14 cellular contexts compared by ENCODE assay signal in genomic region chr2:85580206-85580605, GRCh38. TPM values are rescaled to one million over a fixed set of nuclear protein-coding genes. Genes with fewer than 3 reads are reported as not detected.
A peak's percentile ranks its signal among the peaks of the same experiment; 100 is the strongest.
DNase-seq lines count a peak whose midpoint lies in the region; ATAC-seq and TF ChIP-seq lines count a peak whose summit lies in the region.
"Had no signal": no experiment of that assay in that cellular context is flagged by ENCODE, and none has a peak within 500 bp of the region (broad histone marks: within the 10 kb centered on the region; RNA-seq: fewer than 3 reads in every experiment).

No MANE protein-coding gene starts in this region.

- H3K9me3 Mint-ChIP-seq in activated T-helper 17 cell treated with anti-CD3 and anti-CD28 coated beads, Interleukin-2, amount 50 U/mL, for 72 hours: no peaks in the 10 kb centered on the region
- H3K9me3 Mint-ChIP-seq in naive B cell: no peaks in the 10 kb centered on the region
- H3K9me3 Mint-ChIP-seq in type B pancreatic cell: no peaks in the 10 kb centered on the region
- H3K9me3 Mint-ChIP-seq: activated CD4-positive, alpha-beta memory T cell treated with anti-CD3 and anti-CD28 coated beads for 36 hours; H9 had no signal

- peaks cover 49% of the 10 kb centered on the region for H3K36me3 Mint-ChIP-seq in activated T-helper 17 cell treated with anti-CD3 and anti-CD28 coated beads, Interleukin-2, amount 50 U/mL, for 72 hours (ENCODE audit: low read depth)
- H3K36me3 Mint-ChIP-seq in naive B cell (peaks cover 12 to 13% of the 10 kb centered on the region in 2 donors), type B pancreatic cell (no peaks in the 10 kb centered on the region)

- DNase-seq in left cardiac atrium: peak; percentile 10
- no peak for DNase-seq in Right ventricle myocardium superior
- DNase-seq in naive B cell: no peak
- no peak for DNase-seq in type B pancreatic cell (ENCODE audit: extremely low spot score, unreplicated experiment)
- DNase-seq in G401 (ENCODE audit: low spot score): no peak
- DNase-seq in NCI-H1105 treated with DMSO at 0.1 percent for 48 hours (lab: John Stamatoyannopoulos, UW): no peak
- DNase-seq: activated CD4-positive, alpha-beta memory T cell treated with anti-CD3 and anti-CD28 coated beads for 36 hours; activated naive CD4-positive, alpha-beta T cell; DMS153; H9; NCI-H2107; SHP77 had no signal

- no peaks in the 10 kb centered on the region for H3K27me3 Mint-ChIP-seq in activated T-helper 17 cell treated with anti-CD3 and anti-CD28 coated beads, Interleukin-2, amount 50 U/mL, for 72 hours
- H3K27me3 Mint-ChIP-seq in naive B cell: no peaks in the 10 kb centered on the region
- H3K27me3 Mint-ChIP-seq in type B pancreatic cell: no peaks in the 10 kb centered on the region
- H3K27me3 Mint-ChIP-seq: activated CD4-positive, alpha-beta memory T cell treated with anti-CD3 and anti-CD28 coated beads for 36 hours had no signal

- no peak overlapping the region for H3K27ac Mint-ChIP-seq in activated T-helper 17 cell treated with anti-CD3 and anti-CD28 coated beads, Interleukin-2, amount 50 U/mL, for 72 hours
- H3K27ac Mint-ChIP-seq in naive B cell (peak overlapping the region in 1 of 6 donors; percentile 76), type B pancreatic cell (peak overlapping the region; percentile 98)
- H3K27ac Mint-ChIP-seq: activated CD4-positive, alpha-beta memory T cell treated with anti-CD3 and anti-CD28 coated beads for 36 hours; H9 had no signal

- peaks cover 27% of the 10 kb centered on the region for H3K4me1 Mint-ChIP-seq in activated T-helper 17 cell treated with anti-CD3 and anti-CD28 coated beads, Interleukin-2, amount 50 U/mL, for 72 hours
- H3K4me1 Mint-ChIP-seq in naive B cell (peaks cover 42 to 63% (median 53%) of the 10 kb centered on the region in 3 donors), type B pancreatic cell (ENCODE audit: unreplicated experiment) (peaks cover 37% of the 10 kb centered on the region)

- in situ Hi-C loops in G401 (cut with HindIII; ENCODE audit: low sequenced_read_pairs): no loop called here

- no peak for TF ChIP-seq CTCF in type B pancreatic cell (conservative IDR thresholded peaks at IDR 0.05)

- ATAC-seq in left cardiac atrium: no peak
- ATAC-seq in Right ventricle myocardium superior (ENCODE audit: poor library complexity): no peak
- no peak for ATAC-seq in activated T-helper 17 cell treated with anti-CD3 and anti-CD28 coated beads, Interleukin-2, amount 50 U/mL, for 72 hours (replicated peaks)
- ATAC-seq in naive B cell (ENCODE audit: low read depth in 2 of 2): no peak
- no peak for ATAC-seq in HG02798 (IDR thresholded peaks at IDR 0.05; ENCODE audit: poor library complexity, unreplicated experiment)

- H3K4me3 Mint-ChIP-seq in activated T-helper 17 cell treated with anti-CD3 and anti-CD28 coated beads, Interleukin-2, amount 50 U/mL, for 72 hours: peak overlapping the region; percentile 99
- peak overlapping the region in 7 of 8 donors; percentile 47 to 94 (median 82) for H3K4me3 Mint-ChIP-seq in naive B cell
- peak overlapping the region; percentile 41 for H3K4me3 Mint-ChIP-seq in type B pancreatic cell
- H3K4me3 Mint-ChIP-seq: activated CD4-positive, alpha-beta memory T cell treated with anti-CD3 and anti-CD28 coated beads for 36 hours; H9 had no signal

- intact Hi-C loops in left cardiac atrium (cut with DNase I) (no loop called here), Right ventricle myocardium superior (cut with DNase I) (no loop called here)

RNA-seq across cellular contexts. Expression of gene VAMP8, which starts 2.8 kb away (rescaled TPM):
- total RNA-seq in left cardiac atrium (10 to 100 TPM; 30.3 to 54.8 TPM), Right ventricle myocardium superior (16.9 TPM), type B pancreatic cell (ENCODE audit: low replicate concordance) (62.8 and 157 TPM in 2 replicates)
- total RNA-seq in activated T-helper 17 cell treated with anti-CD3 and anti-CD28 coated beads, Interleukin-2, amount 50 U/mL, for 72 hours: 100 to 1,000 TPM; 103 to 124 TPM
- 100 to 1,000 TPM; 262 to 339 (median 305) TPM for polyA plus RNA-seq in naive B cell (ENCODE audit: low read depth in 6 of 6)
- 69.9 and 73.2 TPM in 2 replicates for total RNA-seq in G401 (2014; rRNA removed; shearing (Covaris generic))

RNA-seq across cellular contexts. Expression of gene VAMP5, which starts 4.0 kb away (rescaled TPM):
- 10 to 100 TPM; 84.7 to 91.4 TPM for total RNA-seq in left cardiac atrium
- total RNA-seq in Right ventricle myocardium superior: 56.3 TPM
- 10 to 100 TPM; 36.8 to 51.2 TPM for total RNA-seq in activated T-helper 17 cell treated with anti-CD3 and anti-CD28 coated beads, Interleukin-2, amount 50 U/mL, for 72 hours
- 10 to 100 TPM; 33.3 to 68.5 (median 49.9) TPM for polyA plus RNA-seq in naive B cell (ENCODE audit: low read depth in 6 of 6)
- 3.4 and 4.4 TPM in 2 replicates for total RNA-seq in type B pancreatic cell (ENCODE audit: low replicate concordance)
- 0.85 and 1.9 TPM in 2 replicates for total RNA-seq in G401 (2014; rRNA removed; shearing (Covaris generic))

RNA-seq across cellular contexts. Expression of gene RNF181, which starts 15.3 kb away (rescaled TPM):
- 10 to 100 TPM; 86.5 to 97.1 TPM for total RNA-seq in left cardiac atrium
- total RNA-seq in Right ventricle myocardium superior: 74.5 TPM
- total RNA-seq in activated T-helper 17 cell treated with anti-CD3 and anti-CD28 coated beads, Interleukin-2, amount 50 U/mL, for 72 hours: 100 to 1,000 TPM; 116 to 156 TPM
- 100 to 1,000 TPM; 152 to 207 (median 187) TPM for polyA plus RNA-seq in naive B cell (ENCODE audit: low read depth in 6 of 6)
- total RNA-seq in type B pancreatic cell (ENCODE audit: low replicate concordance): 70.2 and 78.8 TPM in 2 replicates
- 130 and 155 TPM in 2 replicates for total RNA-seq in G401 (2014; rRNA removed; shearing (Covaris generic))

RNA-seq across cellular contexts. Expression of gene GGCX, which starts 18.9 kb away (rescaled TPM):
- total RNA-seq in left cardiac atrium: 10 to 100 TPM; 34.0 to 37.3 TPM
- total RNA-seq in Right ventricle myocardium superior: 25.1 TPM
- 10 to 100 TPM; 21.3 to 21.7 TPM for total RNA-seq in activated T-helper 17 cell treated with anti-CD3 and anti-CD28 coated beads, Interleukin-2, amount 50 U/mL, for 72 hours
- 10 to 100 TPM; 12.1 to 22.2 (median 16.2) TPM for polyA plus RNA-seq in naive B cell (ENCODE audit: low read depth in 6 of 6)
- total RNA-seq in type B pancreatic cell (ENCODE audit: low replicate concordance): 62.6 and 76.2 TPM in 2 replicates
- total RNA-seq in G401 (2014; rRNA removed; shearing (Covaris generic)): 27.0 and 28.4 TPM in 2 replicates

RNA-seq across cellular contexts. Expression of gene TMEM150A, which starts 22.3 kb away (rescaled TPM):
- total RNA-seq in left cardiac atrium (10 to 100 TPM; 12.7 to 14.9 TPM), Right ventricle myocardium superior (9.5 TPM), type B pancreatic cell (ENCODE audit: low replicate concordance) (16.7 and 19.8 TPM in 2 replicates)
- 1 to 10 TPM; 3.3 to 3.7 TPM for total RNA-seq in activated T-helper 17 cell treated with anti-CD3 and anti-CD28 coated beads, Interleukin-2, amount 50 U/mL, for 72 hours
- 10 to 100 TPM; 11.8 to 25.0 (median 14.5) TPM for polyA plus RNA-seq in naive B cell (ENCODE audit: low read depth in 6 of 6)
- 20.3 and 20.7 TPM in 2 replicates for total RNA-seq in G401 (2014; rRNA removed; shearing (Covaris generic))

Comparison
In these comparisons a context has a peak if more than half of its experiments do, and no peak if none do; other contexts are left out.
1. H3K4me3 Mint-ChIP-seq: peak in every context shown above with its lines; median percentile 99 in activated T-helper 17 cell treated with anti-CD3 and anti-CD28 coated beads, Interleukin-2, amount 50 U/mL, for 72 hours; 82 in naive B cell; 41 in type B pancreatic cell.